8 cellular contexts compared by ENCODE assay signal in the genomic region with DNA sequence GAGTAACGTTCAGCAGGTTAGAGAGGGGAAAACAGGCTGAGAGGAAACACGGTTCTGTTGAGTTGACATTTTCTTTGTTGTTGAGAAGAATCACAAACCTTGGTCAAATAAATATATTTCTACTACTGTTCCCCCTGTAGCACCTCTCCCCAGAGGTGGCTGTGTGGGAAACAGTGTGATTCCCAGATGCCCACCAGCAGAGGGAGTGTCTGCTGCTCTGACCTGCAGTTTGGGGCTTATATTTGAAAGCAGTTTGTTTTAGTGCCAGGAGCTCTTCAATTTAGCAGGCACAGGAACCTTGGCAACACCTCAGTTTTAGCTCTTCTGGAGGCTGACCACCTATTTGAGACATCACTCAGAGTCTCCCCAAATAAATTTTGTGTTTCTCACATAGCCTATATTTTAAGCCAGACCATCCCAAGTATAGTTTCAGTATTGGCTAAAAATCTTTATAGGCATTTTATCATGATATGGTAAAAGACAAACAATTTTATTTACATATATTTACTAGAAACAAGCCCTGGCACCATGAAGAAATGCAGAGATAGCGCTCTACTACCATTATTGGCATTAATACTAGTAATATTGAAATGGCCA.
DNase-seq lines count a peak whose midpoint lies in the region; ATAC-seq and TF ChIP-seq lines count a peak whose summit lies in the region.

No MANE protein-coding gene starts in this region.

- no peaks in the 10 kb centered on the region for H4K20me1 ChIP-seq in SK-N-SH (ENCODE audit: insufficient read depth)

- POLR2A ChIA-PET in SK-N-SH (lab: Yijun Ruan, JAX): no interaction called here

- no peak for TF ChIP-seq RAD21 in SK-N-SH (IDR thresholded peaks at IDR 0.05; ENCODE audit: low read length)

- no peaks in the 10 kb centered on the region for H3K79me2 ChIP-seq in SK-N-SH (ENCODE audit: insufficient read depth)

- 82% methylated on average over 3 of the region's 3 CpGs for WGBS in SK-N-SH (ENCODE audit: low lambda C conversion rate)

- CTCF ChIA-PET in SK-N-SH (lab: Yijun Ruan, JAX): interaction anchor here (0.6 to 2.6 kb wide), 13 partner anchors 9 to 1541 kb away, joined by 3 to 16 read pairs (median 3); no protein-coding TSS in a partner anchor

- TF ChIP-seq CTCF in SK-N-SH (IDR thresholded peaks at IDR 0.05): peak; percentile 65

- H3K9ac ChIP-seq in SK-N-SH: no peak overlapping the region

- H3K9me3 ChIP-seq in SK-N-SH: no peaks in the 10 kb centered on the region

- ATAC-seq in HG02623 (IDR thresholded peaks at IDR 0.05; ENCODE audit: unreplicated experiment): no peak

- no peak for TF ChIP-seq EP300 in SK-N-SH (IDR thresholded peaks at IDR 0.05; ENCODE audit: borderline replicate concordance in 1 of 2, low read depth in 1 of 2, low read length in 1 of 2)

- H3K4me1 ChIP-seq in SK-N-SH (ENCODE audit: control insufficient read depth in 1 of 2, insufficient read depth in 2 of 2, low read depth in 1 of 2, low read length in 1 of 2): no peaks in the 10 kb centered on the region; a peak in 1 of 4 replicates

- H3K27ac ChIP-seq in SK-N-SH (ENCODE audit: low read depth in 2 of 2, low read length in 1 of 2): no peak overlapping the region

- no peaks in the 10 kb centered on the region; the same call in 1 of the 2 replicates for H3K36me3 ChIP-seq in H7 (replicated peaks; ENCODE audit: control insufficient read depth, insufficient read depth, low read length)
- peaks cover 57 to 74% of the 10 kb centered on the region in 2 experiments for H3K36me3 ChIP-seq in SK-N-SH (replicated peaks in 1 of 2; ENCODE audit: control insufficient read depth in 1 of 2, insufficient read depth in 2 of 2, low read length in 1 of 2)

- H3K4me2 ChIP-seq in SK-N-SH: no peak overlapping the region

- DNase-seq in AML-193 (lab: John Stamatoyannopoulos, UW) (peak; percentile 10 to 25), H7 (peak; percentile 36), SK-N-SH (peak; percentile 27), hepatic stellate cell (ENCODE audit: low spot score) (peak; percentile 29), activated T-cell treated with anti-CD3 and anti-CD28 coated beads for 4 hours (no peak), NCI-H187 (lab: John Stamatoyannopoulos, UW) (no peak), NCI-H345 (lab: John Stamatoyannopoulos, UW) (no peak)

- H3K9me2 ChIP-seq in SK-N-SH: no peaks in the 10 kb centered on the region

- no peak overlapping the region for H2AFZ ChIP-seq in SK-N-SH (ENCODE audit: low read depth)

- no peaks in the 10 kb centered on the region for H3K27me3 ChIP-seq in H7 (ENCODE audit: control insufficient read depth, insufficient read depth, low read length)
- no peaks in the 10 kb centered on the region for H3K27me3 ChIP-seq in SK-N-SH (ENCODE audit: insufficient read depth)

- H3K4me3 ChIP-seq in H7 (ENCODE audit: insufficient read depth, low read depth, low read length) (no peak overlapping the region), SK-N-SH (ENCODE audit: low read depth in 2 of 2, low read length in 1 of 2) (no peak overlapping the region; a peak in 1 of 4 replicates)

- peaks cover 10% of the 10 kb centered on the region for H3F3A ChIP-seq in SK-N-SH (replicated peaks; ENCODE audit: insufficient read depth)

TF ChIP-seq in SK-N-SH, 30 proteins besides CTCF, POLR2A, EP300 and RAD21:
- no peak for TF ChIP-seq MEF2A (IDR thresholded peaks at IDR 0.05; ENCODE audit: borderline replicate concordance, low read depth)
- no peak for TF ChIP-seq RFX5 (IDR thresholded peaks at IDR 0.05; ENCODE audit: low read length)

Comparison
In these comparisons a context has a peak if more than half of its experiments do, and no peak if none do; other contexts are left out.
1. DNase-seq: peak in AML-193 (2 of 2), H7 (single experiment), SK-N-SH (single experiment) and hepatic stellate cell (single experiment); none in activated T-cell treated with anti-CD3 and anti-CD28 coated beads for 4 hours (single experiment), NCI-H187 (0 of 2) and NCI-H345 (single experiment).